ENCODE assay signal across 8 cellular contexts in genomic region chr17:12180644-12181261, GRCh38.
DNase-seq lines count a peak whose midpoint lies in the region; ATAC-seq and TF ChIP-seq lines count a peak whose summit lies in the region.

No MANE protein-coding gene starts in this region.

- intact Hi-C loops in posterior vena cava (cut with DNase I) = loop anchor here (5.0 to 10.0 kb wide), 3 partner anchors 554 to 824 kb away; no protein-coding TSS in a partner anchor

- H3K9me3 Mint-ChIP-seq in neural crest cell = no peaks in the 10 kb centered on the region

- H3K4me1 Mint-ChIP-seq in neural crest cell = no peaks in the 10 kb centered on the region

- no peak overlapping the region for H3K4me3 ChIP-seq in HFF-Myc (replicated peaks; ENCODE audit: low read depth, low read length)

- TF ChIP-seq POLR2A in erythroblast (IDR thresholded peaks at IDR 0.05; ENCODE audit: low read length) = no peak

- H3K36me3 Mint-ChIP-seq in neural crest cell (ENCODE audit: low read depth) = peaks cover 3% of the 10 kb centered on the region

- TF ChIP-seq CTCF in HFF-Myc (IDR thresholded peaks at IDR 0.05; ENCODE audit: low read depth, low read length, missing control alignments) (peak; percentile 67), neural crest cell (conservative IDR thresholded peaks at IDR 0.05) (peak; percentile 92)

- DNase-seq in EH (ENCODE audit: low read depth) (peak; percentile 69), HFF-Myc (ENCODE audit: extremely low read depth, low read depth) (peak; percentile 26), SHP77 treated with DMSO at 0.1 percent for 48 hours (lab: John Stamatoyannopoulos, UW) (peak; percentile 23), erythroblast (lab: John Stamatoyannopoulos, UW) (peak; percentile 49 to 69), neural crest cell (ENCODE audit: low read depth, low spot score) (peak; percentile 39), posterior vena cava (ENCODE audit: low spot score) (no peak)

- H3K27ac Mint-ChIP-seq in neural crest cell (ENCODE audit: unreplicated experiment) = no peak overlapping the region

- H3K27me3 Mint-ChIP-seq in neural crest cell (ENCODE audit: low read depth) = no peaks in the 10 kb centered on the region

- ATAC-seq in HG03565 (IDR thresholded peaks at IDR 0.05; ENCODE audit: unreplicated experiment) (no peak), GM21786 (IDR thresholded peaks at IDR 0.05; ENCODE audit: unreplicated experiment) (no peak)

- no peak overlapping the region for H3K4me3 Mint-ChIP-seq in neural crest cell
